Comparison of ENCODE assay signal across 8 cellular contexts in the genomic region with DNA sequence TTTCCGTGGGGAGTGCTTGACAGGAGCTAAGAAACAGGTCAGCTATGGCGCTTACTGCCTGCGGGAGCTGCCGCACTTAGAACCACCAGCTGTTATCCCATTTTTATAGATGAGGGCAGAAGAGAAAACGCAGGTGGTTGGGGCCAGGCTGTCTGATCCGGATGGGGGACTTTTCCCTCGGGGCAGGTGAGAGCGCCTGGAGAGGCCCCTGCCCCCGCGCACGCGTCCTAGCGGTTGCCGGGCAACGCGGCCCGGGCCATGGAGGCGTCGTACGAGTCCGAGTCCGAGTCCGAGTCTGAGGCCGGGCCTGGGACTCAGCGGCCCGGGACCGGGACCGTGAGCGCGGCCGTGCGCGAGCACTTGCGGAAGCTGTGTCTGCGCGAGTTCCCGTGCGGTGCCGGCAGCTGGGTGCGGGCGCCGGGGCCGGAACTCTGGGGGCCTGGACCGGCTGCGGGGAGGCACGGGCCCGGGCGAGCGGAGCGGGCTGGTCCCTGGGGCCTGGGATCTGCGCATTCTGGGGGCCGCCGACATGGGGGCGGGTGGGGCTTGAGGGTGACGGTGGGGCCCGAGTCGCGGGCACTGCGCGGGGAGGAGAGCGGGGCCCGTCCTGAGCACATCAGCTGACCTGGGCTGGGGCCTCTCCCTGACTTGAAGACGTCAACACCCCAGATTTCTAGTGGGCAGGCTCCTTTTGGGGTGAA. TPM values are rescaled to one million over a fixed set of nuclear protein-coding genes. Genes with fewer than 3 reads are reported as not detected.
A peak's percentile ranks its signal among the peaks of the same experiment; 100 is the strongest.
DNase-seq lines count a peak whose midpoint lies in the region; ATAC-seq and TF ChIP-seq lines count a peak whose summit lies in the region.

A gene with protein sequence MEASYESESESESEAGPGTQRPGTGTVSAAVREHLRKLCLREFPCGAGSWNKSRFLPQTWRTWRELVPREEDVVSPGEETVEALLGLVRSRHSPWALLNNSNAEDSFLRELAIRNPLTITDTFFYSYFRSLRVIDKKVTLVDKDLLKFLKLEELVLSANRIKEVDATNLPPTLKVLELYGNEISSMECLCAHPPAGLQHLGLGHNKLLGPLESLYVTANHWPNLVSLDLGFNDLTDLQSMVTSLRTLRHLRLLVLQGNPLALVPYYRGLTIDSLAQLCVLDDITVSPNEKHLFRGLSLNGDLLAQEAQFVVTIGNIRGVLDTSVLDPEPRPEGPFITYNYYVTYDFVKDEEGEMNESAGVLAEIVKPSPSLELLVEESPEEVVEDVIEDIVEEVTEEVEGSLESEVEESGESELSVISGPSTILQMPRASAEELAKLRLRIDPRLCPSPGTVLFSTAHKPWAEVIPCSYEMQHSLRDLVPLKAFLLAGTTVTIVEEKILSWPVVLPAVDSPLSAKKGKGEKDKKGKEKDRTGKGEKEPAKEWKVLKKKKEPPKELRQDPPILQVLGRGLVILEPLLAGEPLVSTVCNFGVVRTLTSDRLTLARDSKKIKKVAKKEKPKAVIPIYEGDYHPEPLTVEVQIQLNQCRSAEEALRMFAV (plus strand): TSS at position 237 of the 701 bp plus-strand sequence. CDS start 22 bp downstream, at position 259.

- H3K27ac Mint-ChIP-seq in CD8-positive, alpha-beta T cell: no peak within 1 kb of the TSS
- peak within 1 kb of the TSS; percentile 35 for H3K27ac Mint-ChIP-seq in activated T-cell treated with anti-CD3 and anti-CD28 coated beads, Interleukin-2, amount 50 U/mL, for 24 hours
- no peak within 1 kb of the TSS for H3K27ac Mint-ChIP-seq in neural crest cell (ENCODE audit: unreplicated experiment)

- H3K9me3 Mint-ChIP-seq in CD8-positive, alpha-beta T cell: no peaks in the 10 kb centered on the region
- H3K9me3 Mint-ChIP-seq in activated T-cell treated with anti-CD3 and anti-CD28 coated beads, Interleukin-2, amount 50 U/mL, for 24 hours: no peaks in the 10 kb centered on the region
- no peaks in the 10 kb centered on the region for H3K9me3 Mint-ChIP-seq in neural crest cell

- H3K27me3 Mint-ChIP-seq in CD8-positive, alpha-beta T cell (ENCODE audit: low read depth): peaks cover 6% of the 10 kb centered on the region
- peaks cover 24% of the 10 kb centered on the region for H3K27me3 Mint-ChIP-seq in activated T-cell treated with anti-CD3 and anti-CD28 coated beads, Interleukin-2, amount 50 U/mL, for 24 hours
- H3K27me3 Mint-ChIP-seq in neural crest cell (ENCODE audit: low read depth): peaks cover 9% of the 10 kb centered on the region

- intact Hi-C loops in CD8-positive, alpha-beta T cell (cut with DNase I, micrococcal nuclease): no loop called here

- H3K27ac ChIP-seq in CD8-positive, alpha-beta T cell (ENCODE audit: low read depth, low read length): no peak within 1 kb of the TSS

- H3K4me3 ChIP-seq in CD8-positive, alpha-beta T cell (ENCODE audit: low read depth, low read length): peak within 1 kb of the TSS; percentile 55
- H3K4me3 ChIP-seq in foreskin fibroblast (ENCODE audit: low read depth in 1 of 2, low read length in 2 of 2): peak within 1 kb of the TSS; percentile 47 to 51

- H3K4me3 Mint-ChIP-seq in CD8-positive, alpha-beta T cell: peak within 1 kb of the TSS; percentile 81
- peak within 1 kb of the TSS; percentile 68 for H3K4me3 Mint-ChIP-seq in activated T-cell treated with anti-CD3 and anti-CD28 coated beads, Interleukin-2, amount 50 U/mL, for 24 hours
- H3K4me3 Mint-ChIP-seq in neural crest cell: peak within 1 kb of the TSS; percentile 84

- H3K36me3 Mint-ChIP-seq in CD8-positive, alpha-beta T cell: no peaks in the 10 kb centered on the region
- H3K36me3 Mint-ChIP-seq in activated T-cell treated with anti-CD3 and anti-CD28 coated beads, Interleukin-2, amount 50 U/mL, for 24 hours (ENCODE audit: low read depth): no peaks in the 10 kb centered on the region
- no peaks in the 10 kb centered on the region for H3K36me3 Mint-ChIP-seq in neural crest cell (ENCODE audit: low read depth)

- no peaks in the 10 kb centered on the region for H3K9me3 ChIP-seq in CD8-positive, alpha-beta T cell (ENCODE audit: low read length)

- no peak for TF ChIP-seq CTCF in CD8-positive, alpha-beta T cell (IDR thresholded peaks at IDR 0.05)
- TF ChIP-seq CTCF in foreskin fibroblast (IDR thresholded peaks at IDR 0.05; ENCODE audit: low read depth, low read length) (no peak), neural crest cell (conservative IDR thresholded peaks at IDR 0.05) (no peak)

- no peaks in the 10 kb centered on the region for H3K36me3 ChIP-seq in CD8-positive, alpha-beta T cell (ENCODE audit: insufficient read depth, low read length)

- H3K27me3 ChIP-seq in CD8-positive, alpha-beta T cell (ENCODE audit: insufficient read depth, low read length): no peaks in the 10 kb centered on the region

- peaks cover 8% of the 10 kb centered on the region for H3K4me1 ChIP-seq in CD8-positive, alpha-beta T cell (ENCODE audit: insufficient read depth, low read length)

- ATAC-seq in CD8-positive, alpha-beta T cell: peak; percentile 78
- ATAC-seq in GM18502 (IDR thresholded peaks at IDR 0.05; ENCODE audit: poor library complexity, unreplicated experiment) (no peak), HG02588 (IDR thresholded peaks at IDR 0.05; ENCODE audit: unreplicated experiment) (no peak)

- CTCF ChIA-PET in CD8-positive, alpha-beta T cell (lab: Charles Lee): interaction anchor here (1.4 kb wide), 2 partner anchors 60 to 128 kb away, joined by 3 to 5 read pairs; no protein-coding TSS in a partner anchor

- POLR2A ChIA-PET in CD8-positive, alpha-beta T cell (lab: Charles Lee): interaction anchor here (0.6 kb wide), 1 partner anchor 10 kb away, joined by 3 read pairs; no protein-coding TSS in a partner anchor

- peaks cover 9% of the 10 kb centered on the region for H3K4me1 Mint-ChIP-seq in CD8-positive, alpha-beta T cell (ENCODE audit: low read depth)
- H3K4me1 Mint-ChIP-seq in activated T-cell treated with anti-CD3 and anti-CD28 coated beads, Interleukin-2, amount 50 U/mL, for 24 hours (ENCODE audit: low read depth): peaks cover 9% of the 10 kb centered on the region
- H3K4me1 Mint-ChIP-seq in neural crest cell: peaks cover 4% of the 10 kb centered on the region

- DNase-seq in CD8-positive, alpha-beta T cell: peak in 4 of 7 experiments; percentile 28 to 65 (median 34)
- peak; percentile 88 for DNase-seq in NCI-H146 (lab: John Stamatoyannopoulos, UW)
- peak; percentile 58 for DNase-seq in activated T-cell treated with anti-CD3 and anti-CD28 coated beads, Interleukin-2, amount 50 U/mL, for 24 hours
- DNase-seq in foreskin fibroblast: peak; percentile 23 to 60
- DNase-seq in neural crest cell (ENCODE audit: low read depth, low spot score): peak; percentile 35
- no peak for DNase-seq in SW 1271 (lab: John Stamatoyannopoulos, UW)

RNA-seq across cellular contexts. Expression of the gene that starts here (rescaled TPM):
- under 1 TPM; 0.38 to 0.39 TPM for total RNA-seq in CD8-positive, alpha-beta T cell
- total RNA-seq in neural crest cell: 1.1 and 1.7 TPM in 2 replicates

Comparison
In these comparisons a context has a peak if more than half of its experiments do, and no peak if none do; other contexts are left out.
1. Peak in DNase-seq, ATAC-seq and H3K4me3 ChIP-seq in CD8-positive, alpha-beta T cell; RNA of the gene not detected or under 1 TPM.
2. DNase-seq: peak in NCI-H146 (single experiment), activated T-cell treated with anti-CD3 and anti-CD28 coated beads, Interleukin-2, amount 50 U/mL, for 24 hours (single experiment), foreskin fibroblast (2 of 2) and neural crest cell (single experiment); none in SW 1271 (0 of 2).
3. Peak in every context shown above with its lines, with median percentiles within 50 percentile points of each other: H3K4me3 Mint-ChIP-seq.